1 cellular context compared by ENCODE assay signal in genomic region chr2:37560863-37561614, GRCh38.
TF ChIP-seq lines count a peak whose summit lies in the region.

No MANE protein-coding gene starts in this region.

TF ChIP-seq in K562, 482 proteins besides CTCF, POLR2A, EP300 and RAD21 (continued from another document and continues in another):
- no peak for TF ChIP-seq WHSC1 (IDR thresholded peaks at IDR 0.05; ENCODE audit: low read length)
- TF ChIP-seq, protein P1, sequence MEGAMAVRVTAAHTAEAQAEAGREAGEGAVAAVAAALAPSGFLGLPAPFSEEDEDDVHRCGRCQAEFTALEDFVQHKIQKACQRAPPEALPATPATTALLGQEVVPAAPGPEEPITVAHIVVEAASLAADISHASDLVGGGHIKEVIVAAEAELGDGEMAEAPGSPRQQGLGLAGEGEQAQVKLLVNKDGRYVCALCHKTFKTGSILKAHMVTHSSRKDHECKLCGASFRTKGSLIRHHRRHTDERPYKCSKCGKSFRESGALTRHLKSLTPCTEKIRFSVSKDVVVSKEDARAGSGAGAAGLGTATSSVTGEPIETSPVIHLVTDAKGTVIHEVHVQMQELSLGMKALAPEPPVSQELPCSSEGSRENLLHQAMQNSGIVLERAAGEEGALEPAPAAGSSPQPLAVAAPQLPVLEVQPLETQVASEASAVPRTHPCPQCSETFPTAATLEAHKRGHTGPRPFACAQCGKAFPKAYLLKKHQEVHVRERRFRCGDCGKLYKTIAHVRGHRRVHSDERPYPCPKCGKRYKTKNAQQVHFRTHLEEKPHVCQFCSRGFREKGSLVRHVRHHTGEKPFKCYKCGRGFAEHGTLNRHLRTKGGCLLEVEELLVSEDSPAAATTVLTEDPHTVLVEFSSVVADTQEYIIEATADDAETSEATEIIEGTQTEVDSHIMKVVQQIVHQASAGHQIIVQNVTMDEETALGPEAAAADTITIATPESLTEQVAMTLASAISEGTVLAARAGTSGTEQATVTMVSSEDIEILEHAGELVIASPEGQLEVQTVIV (CRISPR knock-in tag; IDR thresholded peaks at IDR 0.05; ENCODE audit: borderline replicate concordance), result no peak
- TF ChIP-seq GATA2 (CRISPR knock-in tag; IDR thresholded peaks at IDR 0.05), result no peak
- no peak for TF ChIP-seq NRF1 (conservative IDR thresholded peaks at IDR 0.05 in 1 of 2, IDR thresholded peaks at IDR 0.05 in 1 of 2)
- TF ChIP-seq RREB1 (CRISPR knock-in tag; IDR thresholded peaks at IDR 0.05), result no peak
- TF ChIP-seq, protein P2, sequence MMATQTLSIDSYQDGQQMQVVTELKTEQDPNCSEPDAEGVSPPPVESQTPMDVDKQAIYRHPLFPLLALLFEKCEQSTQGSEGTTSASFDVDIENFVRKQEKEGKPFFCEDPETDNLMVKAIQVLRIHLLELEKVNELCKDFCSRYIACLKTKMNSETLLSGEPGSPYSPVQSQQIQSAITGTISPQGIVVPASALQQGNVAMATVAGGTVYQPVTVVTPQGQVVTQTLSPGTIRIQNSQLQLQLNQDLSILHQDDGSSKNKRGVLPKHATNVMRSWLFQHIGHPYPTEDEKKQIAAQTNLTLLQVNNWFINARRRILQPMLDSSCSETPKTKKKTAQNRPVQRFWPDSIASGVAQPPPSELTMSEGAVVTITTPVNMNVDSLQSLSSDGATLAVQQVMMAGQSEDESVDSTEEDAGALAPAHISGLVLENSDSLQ (IDR thresholded peaks at IDR 0.05), result no peak
- TF ChIP-seq PCBP1 (IDR thresholded peaks at IDR 0.05; ENCODE audit: low read depth, low read length, poor library complexity, severe bottlenecking), result no peak
- TF ChIP-seq, protein P3, sequence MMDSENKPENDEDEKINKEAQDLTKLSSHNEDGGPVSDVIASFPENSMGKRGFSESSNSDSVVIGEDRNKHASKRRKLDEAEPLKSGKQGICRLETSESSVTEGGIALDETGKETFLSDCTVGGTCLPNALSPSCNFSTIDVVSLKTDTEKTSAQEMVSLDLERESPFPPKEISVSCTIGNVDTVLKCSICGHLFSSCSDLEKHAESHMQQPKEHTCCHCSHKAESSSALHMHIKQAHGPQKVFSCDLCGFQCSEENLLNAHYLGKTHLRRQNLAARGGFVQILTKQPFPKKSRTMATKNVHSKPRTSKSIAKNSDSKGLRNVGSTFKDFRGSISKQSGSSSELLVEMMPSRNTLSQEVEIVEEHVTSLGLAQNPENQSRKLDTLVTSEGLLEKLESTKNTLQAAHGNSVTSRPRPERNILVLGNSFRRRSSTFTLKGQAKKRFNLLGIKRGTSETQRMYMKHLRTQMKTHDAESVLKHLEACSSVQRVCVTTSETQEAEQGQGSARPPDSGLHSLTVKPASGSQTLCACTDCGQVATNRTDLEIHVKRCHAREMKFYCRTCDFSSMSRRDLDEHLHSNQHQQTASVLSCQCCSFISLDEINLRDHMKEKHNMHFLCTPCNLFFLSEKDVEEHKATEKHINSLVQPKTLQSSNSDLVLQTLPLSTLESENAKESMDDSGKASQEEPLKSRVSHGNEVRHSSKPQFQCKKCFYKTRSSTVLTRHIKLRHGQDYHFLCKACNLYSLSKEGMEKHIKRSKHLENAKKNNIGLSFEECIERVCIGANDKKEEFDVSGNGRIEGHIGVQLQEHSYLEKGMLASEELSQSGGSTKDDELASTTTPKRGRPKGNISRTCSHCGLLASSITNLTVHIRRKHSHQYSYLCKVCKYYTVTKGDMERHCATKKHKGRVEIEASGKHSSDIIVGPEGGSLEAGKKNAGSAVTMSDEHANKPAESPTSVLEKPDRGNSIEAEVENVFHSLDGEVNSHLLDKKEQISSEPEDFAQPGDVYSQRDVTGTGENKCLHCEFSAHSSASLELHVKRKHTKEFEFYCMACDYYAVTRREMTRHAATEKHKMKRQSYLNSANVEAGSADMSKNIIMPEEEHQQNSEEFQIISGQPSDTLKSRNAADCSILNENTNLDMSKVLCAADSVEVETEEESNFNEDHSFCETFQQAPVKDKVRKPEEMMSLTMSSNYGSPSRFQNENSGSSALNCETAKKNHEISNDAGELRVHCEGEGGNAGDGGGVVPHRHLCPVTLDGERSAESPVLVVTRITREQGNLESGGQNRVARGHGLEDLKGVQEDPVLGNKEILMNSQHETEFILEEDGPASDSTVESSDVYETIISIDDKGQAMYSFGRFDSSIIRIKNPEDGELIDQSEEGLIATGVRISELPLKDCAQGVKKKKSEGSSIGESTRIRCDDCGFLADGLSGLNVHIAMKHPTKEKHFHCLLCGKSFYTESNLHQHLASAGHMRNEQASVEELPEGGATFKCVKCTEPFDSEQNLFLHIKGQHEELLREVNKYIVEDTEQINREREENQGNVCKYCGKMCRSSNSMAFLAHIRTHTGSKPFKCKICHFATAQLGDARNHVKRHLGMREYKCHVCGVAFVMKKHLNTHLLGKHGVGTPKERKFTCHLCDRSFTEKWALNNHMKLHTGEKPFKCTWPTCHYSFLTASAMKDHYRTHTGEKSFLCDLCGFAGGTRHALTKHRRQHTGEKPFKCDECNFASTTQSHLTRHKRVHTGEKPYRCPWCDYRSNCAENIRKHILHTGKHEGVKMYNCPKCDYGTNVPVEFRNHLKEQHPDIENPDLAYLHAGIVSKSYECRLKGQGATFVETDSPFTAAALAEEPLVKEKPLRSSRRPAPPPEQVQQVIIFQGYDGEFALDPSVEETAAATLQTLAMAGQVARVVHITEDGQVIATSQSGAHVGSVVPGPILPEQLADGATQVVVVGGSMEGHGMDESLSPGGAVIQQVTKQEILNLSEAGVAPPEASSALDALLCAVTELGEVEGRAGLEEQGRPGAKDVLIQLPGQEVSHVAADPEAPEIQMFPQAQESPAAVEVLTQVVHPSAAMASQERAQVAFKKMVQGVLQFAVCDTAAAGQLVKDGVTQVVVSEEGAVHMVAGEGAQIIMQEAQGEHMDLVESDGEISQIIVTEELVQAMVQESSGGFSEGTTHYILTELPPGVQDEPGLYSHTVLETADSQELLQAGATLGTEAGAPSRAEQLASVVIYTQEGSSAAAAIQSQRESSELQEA (IDR thresholded peaks at IDR 0.05; ENCODE audit: low read depth), result no peak
- no peak for TF ChIP-seq CBX8 (IDR thresholded peaks at IDR 0.05; ENCODE audit: borderline replicate concordance, extremely low read depth, low read depth, low read length, poor library complexity, severe bottlenecking)
- TF ChIP-seq, protein P4, sequence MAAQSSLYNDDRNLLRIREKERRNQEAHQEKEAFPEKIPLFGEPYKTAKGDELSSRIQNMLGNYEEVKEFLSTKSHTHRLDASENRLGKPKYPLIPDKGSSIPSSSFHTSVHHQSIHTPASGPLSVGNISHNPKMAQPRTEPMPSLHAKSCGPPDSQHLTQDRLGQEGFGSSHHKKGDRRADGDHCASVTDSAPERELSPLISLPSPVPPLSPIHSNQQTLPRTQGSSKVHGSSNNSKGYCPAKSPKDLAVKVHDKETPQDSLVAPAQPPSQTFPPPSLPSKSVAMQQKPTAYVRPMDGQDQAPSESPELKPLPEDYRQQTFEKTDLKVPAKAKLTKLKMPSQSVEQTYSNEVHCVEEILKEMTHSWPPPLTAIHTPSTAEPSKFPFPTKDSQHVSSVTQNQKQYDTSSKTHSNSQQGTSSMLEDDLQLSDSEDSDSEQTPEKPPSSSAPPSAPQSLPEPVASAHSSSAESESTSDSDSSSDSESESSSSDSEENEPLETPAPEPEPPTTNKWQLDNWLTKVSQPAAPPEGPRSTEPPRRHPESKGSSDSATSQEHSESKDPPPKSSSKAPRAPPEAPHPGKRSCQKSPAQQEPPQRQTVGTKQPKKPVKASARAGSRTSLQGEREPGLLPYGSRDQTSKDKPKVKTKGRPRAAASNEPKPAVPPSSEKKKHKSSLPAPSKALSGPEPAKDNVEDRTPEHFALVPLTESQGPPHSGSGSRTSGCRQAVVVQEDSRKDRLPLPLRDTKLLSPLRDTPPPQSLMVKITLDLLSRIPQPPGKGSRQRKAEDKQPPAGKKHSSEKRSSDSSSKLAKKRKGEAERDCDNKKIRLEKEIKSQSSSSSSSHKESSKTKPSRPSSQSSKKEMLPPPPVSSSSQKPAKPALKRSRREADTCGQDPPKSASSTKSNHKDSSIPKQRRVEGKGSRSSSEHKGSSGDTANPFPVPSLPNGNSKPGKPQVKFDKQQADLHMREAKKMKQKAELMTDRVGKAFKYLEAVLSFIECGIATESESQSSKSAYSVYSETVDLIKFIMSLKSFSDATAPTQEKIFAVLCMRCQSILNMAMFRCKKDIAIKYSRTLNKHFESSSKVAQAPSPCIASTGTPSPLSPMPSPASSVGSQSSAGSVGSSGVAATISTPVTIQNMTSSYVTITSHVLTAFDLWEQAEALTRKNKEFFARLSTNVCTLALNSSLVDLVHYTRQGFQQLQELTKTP (IDR thresholded peaks at IDR 0.05; ENCODE audit: low read depth in 1 of 2, partially characterized antibody in 2 of 2), result no peak
- TF ChIP-seq NFE2L1 (tag; IDR thresholded peaks at IDR 0.05; ENCODE audit: borderline replicate concordance, low read depth), result no peak
- TF ChIP-seq ZNF75A (CRISPR knock-in tag; IDR thresholded peaks at IDR 0.05), result no peak
- TF ChIP-seq PHF8 (IDR thresholded peaks at IDR 0.05; ENCODE audit: borderline replicate concordance, low read length), result 0 out of 2 replicates have a peak, but pooled peaks have one; percentile 7
- TF ChIP-seq NR2C2 (CRISPR knock-in tag; IDR thresholded peaks at IDR 0.05), result no peak
- TF ChIP-seq NR2C2 (tag; IDR thresholded peaks at IDR 0.05), result no peak
- no peak for TF ChIP-seq MCM3 (IDR thresholded peaks at IDR 0.05)
- TF ChIP-seq ILF3 (IDR thresholded peaks at IDR 0.05; ENCODE audit: borderline replicate concordance), result no peak
- no peak for TF ChIP-seq BDP1 (IDR thresholded peaks at IDR 0.05; ENCODE audit: insufficient read depth, insufficient read length)
- TF ChIP-seq TBL1XR1 (IDR thresholded peaks at IDR 0.05; ENCODE audit: low read length in 2 of 2), result no peak
- TF ChIP-seq ZNF165 (CRISPR knock-in tag; IDR thresholded peaks at IDR 0.05; ENCODE audit: borderline replicate concordance), result no peak
- no peak for TF ChIP-seq DNMT1 (IDR thresholded peaks at IDR 0.05)
- TF ChIP-seq HDGF (IDR thresholded peaks at IDR 0.05), result no peak
- no peak for TF ChIP-seq FOXK2 (conservative IDR thresholded peaks at IDR 0.05 in 1 of 2, IDR thresholded peaks at IDR 0.05 in 1 of 2; ENCODE audit: low read depth in 2 of 2)
- TF ChIP-seq, protein P5, sequence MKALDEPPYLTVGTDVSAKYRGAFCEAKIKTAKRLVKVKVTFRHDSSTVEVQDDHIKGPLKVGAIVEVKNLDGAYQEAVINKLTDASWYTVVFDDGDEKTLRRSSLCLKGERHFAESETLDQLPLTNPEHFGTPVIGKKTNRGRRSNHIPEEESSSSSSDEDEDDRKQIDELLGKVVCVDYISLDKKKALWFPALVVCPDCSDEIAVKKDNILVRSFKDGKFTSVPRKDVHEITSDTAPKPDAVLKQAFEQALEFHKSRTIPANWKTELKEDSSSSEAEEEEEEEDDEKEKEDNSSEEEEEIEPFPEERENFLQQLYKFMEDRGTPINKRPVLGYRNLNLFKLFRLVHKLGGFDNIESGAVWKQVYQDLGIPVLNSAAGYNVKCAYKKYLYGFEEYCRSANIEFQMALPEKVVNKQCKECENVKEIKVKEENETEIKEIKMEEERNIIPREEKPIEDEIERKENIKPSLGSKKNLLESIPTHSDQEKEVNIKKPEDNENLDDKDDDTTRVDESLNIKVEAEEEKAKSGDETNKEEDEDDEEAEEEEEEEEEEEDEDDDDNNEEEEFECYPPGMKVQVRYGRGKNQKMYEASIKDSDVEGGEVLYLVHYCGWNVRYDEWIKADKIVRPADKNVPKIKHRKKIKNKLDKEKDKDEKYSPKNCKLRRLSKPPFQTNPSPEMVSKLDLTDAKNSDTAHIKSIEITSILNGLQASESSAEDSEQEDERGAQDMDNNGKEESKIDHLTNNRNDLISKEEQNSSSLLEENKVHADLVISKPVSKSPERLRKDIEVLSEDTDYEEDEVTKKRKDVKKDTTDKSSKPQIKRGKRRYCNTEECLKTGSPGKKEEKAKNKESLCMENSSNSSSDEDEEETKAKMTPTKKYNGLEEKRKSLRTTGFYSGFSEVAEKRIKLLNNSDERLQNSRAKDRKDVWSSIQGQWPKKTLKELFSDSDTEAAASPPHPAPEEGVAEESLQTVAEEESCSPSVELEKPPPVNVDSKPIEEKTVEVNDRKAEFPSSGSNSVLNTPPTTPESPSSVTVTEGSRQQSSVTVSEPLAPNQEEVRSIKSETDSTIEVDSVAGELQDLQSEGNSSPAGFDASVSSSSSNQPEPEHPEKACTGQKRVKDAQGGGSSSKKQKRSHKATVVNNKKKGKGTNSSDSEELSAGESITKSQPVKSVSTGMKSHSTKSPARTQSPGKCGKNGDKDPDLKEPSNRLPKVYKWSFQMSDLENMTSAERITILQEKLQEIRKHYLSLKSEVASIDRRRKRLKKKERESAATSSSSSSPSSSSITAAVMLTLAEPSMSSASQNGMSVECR (CRISPR knock-in tag; IDR thresholded peaks at IDR 0.05), result no peak
- peak; percentile 24; the same call in 1 of the 2 replicates for TF ChIP-seq BRD4 (IDR thresholded peaks at IDR 0.05)
- no peak for TF ChIP-seq NR2F6 (CRISPR knock-in tag; IDR thresholded peaks at IDR 0.05)
- TF ChIP-seq ZNF146 (CRISPR knock-in tag; IDR thresholded peaks at IDR 0.05; ENCODE audit: unreplicated experiment), result no peak
